24 cellular contexts compared by ENCODE assay signal in genomic region chr3:190486908-190487607, GRCh38. TPM values are rescaled to one million over a fixed set of nuclear protein-coding genes. Genes with fewer than 3 reads are reported as not detected.
DNase-seq lines count a peak whose midpoint lies in the region; ATAC-seq, FAIRE-seq and TF ChIP-seq lines count a peak whose summit lies in the region.
"Had no signal": no experiment of that assay in that cellular context is flagged by ENCODE, and none has a peak within 500 bp of the region (broad histone marks: within the 10 kb centered on the region; RNA-seq: fewer than 3 reads in every experiment).

No MANE protein-coding gene starts in this region.

- H2AFZ ChIP-seq in HepG2 (ENCODE audit: low read length) (no peak overlapping the region), PC-3 (ENCODE audit: low read length) (no peak overlapping the region)

- BruUV-seq in HepG2 (replicated peaks; lab: Mats Ljungman, UMichigan) (no TSS peak), PC-3 (replicated peaks; lab: Mats Ljungman, UMichigan) (no TSS peak)

- H3K4me2 ChIP-seq in HepG2 (ENCODE audit: low read depth, low read length), result no peak overlapping the region
- peak overlapping the region; percentile 66 for H3K4me2 ChIP-seq in PC-3 (ENCODE audit: low read length)
- H3K4me2 ChIP-seq: A549 had no signal

- H3K27ac ChIP-seq in HepG2 (ENCODE audit: extremely low read length, insufficient read depth, low read length), result no peak overlapping the region
- no peak overlapping the region for H3K27ac ChIP-seq in right lobe of liver
- no peak overlapping the region for H3K27ac ChIP-seq in PC-3 (ENCODE audit: low read length)
- H3K27ac ChIP-seq in skeletal muscle tissue (ENCODE audit: low read depth, low read length), result no peak overlapping the region
- no peak overlapping the region for H3K27ac ChIP-seq in CD4-positive, alpha-beta T cell (ENCODE audit: low read depth, low read length)
- H3K27ac ChIP-seq: A549, SJSA1 had no signal

- H3K27ac Mint-ChIP-seq in CD4-positive, alpha-beta T cell, result no peak overlapping the region
- H3K27ac Mint-ChIP-seq: CD8-positive, alpha-beta T cell had no signal

- H3K4me3 ChIP-seq in HepG2 (replicated peaks in 1 of 3; ENCODE audit: insufficient read depth in 1 of 3, low read depth in 2 of 3, low read length in 3 of 3) (no peak overlapping the region), right lobe of liver (no peak overlapping the region), PC-3 (ENCODE audit: low read length) (no peak overlapping the region), skeletal muscle tissue (ENCODE audit: low read length in 3 of 3) (peak overlapping the region in 2 of 3 donors; percentile 28 to 63)
- H3K4me3 ChIP-seq: A549, K562, MG63, SJSA1 had no signal

- H4K20me1 ChIP-seq in HepG2 (ENCODE audit: insufficient read depth, low read length), result no peaks in the 10 kb centered on the region
- H4K20me1 ChIP-seq in PC-3 (ENCODE audit: low read length), result no peaks in the 10 kb centered on the region

- 36% methylated on average over 4 of the region's 4 CpGs for WGBS in HepG2 (ENCODE audit: low lambda C conversion rate)
- 66% methylated on average over 4 of the region's 4 CpGs for WGBS in right lobe of liver (ENCODE audit: insufficient coverage, low coverage, low lambda C conversion rate, missing lambda C conversion rate)

- intact Hi-C loops in HepG2 (cut with micrococcal nuclease; ENCODE audit: unreplicated experiment), result no loop called here
- intact Hi-C loops in right lobe of liver (cut with DNase I), result no loop called here
- intact Hi-C loops in PC-3 (cut with micrococcal nuclease), result loop anchor here (2.0 kb wide), 1 partner anchor 28 kb away; the partner anchor contains the start of gene IL1RAP
- intact Hi-C loops in left ventricle myocardium superior (cut with micrococcal nuclease), result no loop called here
- intact Hi-C loops in CD4-positive, alpha-beta T cell (cut with DNase I, micrococcal nuclease), result no loop called here

- no peak for DNase-seq in HepG2 (ENCODE audit: low spot score)
- no peak for DNase-seq in right lobe of liver
- DNase-seq in PC-3, result no peak
- no peak for DNase-seq in left ventricle myocardium superior
- DNase-seq in stimulated activated CD4-positive, alpha-beta T cell treated with anti-CD3 and anti-CD28 coated beads, Interleukin-4, amount 100 ng/mL, for 24 hours, result no peak
- DNase-seq in CD4-positive, alpha-beta T cell, result no peak
- DNase-seq: Calu3; CD8-positive, alpha-beta T cell; EL; GF-D8; GOT3; NCI-H1694 treated with DMSO at 0.1 percent for 48 hours; NCI-H446; NCI-H69 had no signal

- TF ChIP-seq CTCF in HepG2 (CRISPR knock-in tag; IDR thresholded peaks at IDR 0.05) (no peak), right lobe of liver (IDR thresholded peaks at IDR 0.05) (no peak), PC-3 (conservative IDR thresholded peaks at IDR 0.05; ENCODE audit: low read depth, low read length) (no peak)
- no peak for TF ChIP-seq CTCF in CD4-positive, alpha-beta T cell (IDR thresholded peaks at IDR 0.05)

- no peaks in the 10 kb centered on the region for H3K4me1 ChIP-seq in HepG2 (ENCODE audit: insufficient read depth, low read length)
- H3K4me1 ChIP-seq in right lobe of liver, result no peaks in the 10 kb centered on the region
- H3K4me1 ChIP-seq in PC-3 (ENCODE audit: insufficient read depth, low read length), result peaks cover 24% of the 10 kb centered on the region
- peaks cover 0 to 4% (median 0%) of the 10 kb centered on the region in 3 donors for H3K4me1 ChIP-seq in skeletal muscle tissue (ENCODE audit: control insufficient read depth in 3 of 3, insufficient read depth in 3 of 3, low read length in 3 of 3)
- H3K4me1 ChIP-seq: A549, SJSA1 had no signal

- in situ Hi-C loops in HepG2 (cut with HindIII; ENCODE audit: extremely low pct_ligation_motif_present, low pct_unique_long_range_greater_than_20kb), result no loop called here

- no peak for FAIRE-seq in HepG2 (lab: Jason Lieb, UNC)
- FAIRE-seq: A549, GM19239, K562 had no signal

- H3K27me3 Mint-ChIP-seq in CD4-positive, alpha-beta T cell, result peaks cover 46% of the 10 kb centered on the region

- H3K4me3 Mint-ChIP-seq in CD4-positive, alpha-beta T cell, result no peak overlapping the region
- H3K4me3 Mint-ChIP-seq: CD8-positive, alpha-beta T cell had no signal

- no peaks in the 10 kb centered on the region for H3F3A ChIP-seq in PC-3 (ENCODE audit: low read length, unreplicated experiment)

- POLR2A ChIA-PET in HepG2 (lab: Yijun Ruan, JAX), result no interaction called here
- POLR2A ChIA-PET in PC-3 (lab: Charles Lee; ENCODE audit: unreplicated experiment), result no interaction called here
- POLR2A ChIA-PET in CD4-positive, alpha-beta T cell (lab: Charles Lee), result interaction anchor here (1.0 kb wide), 1 partner anchor 10 kb away, joined by 3 read pairs; no protein-coding TSS in a partner anchor

- no peaks in the 10 kb centered on the region for H3K9me2 ChIP-seq in PC-3 (replicated peaks; ENCODE audit: low read length)

- H3K79me2 ChIP-seq in HepG2 (ENCODE audit: insufficient read depth, low read length), result no peaks in the 10 kb centered on the region
- no peaks in the 10 kb centered on the region for H3K79me2 ChIP-seq in PC-3 (ENCODE audit: low read length)

- H3K9me3 Mint-ChIP-seq in CD4-positive, alpha-beta T cell, result no peaks in the 10 kb centered on the region
- H3K9me3 Mint-ChIP-seq: CD8-positive, alpha-beta T cell had no signal

- no peak for TF ChIP-seq RAD21 in HepG2 (CRISPR knock-in tag; IDR thresholded peaks at IDR 0.05)

- TF ChIP-seq POLR2A in HepG2 (IDR thresholded peaks at IDR 0.05; ENCODE audit: insufficient read depth in 1 of 2, low read depth in 2 of 2, low read length in 2 of 2) (no peak), right lobe of liver (IDR thresholded peaks at IDR 0.05) (no peak)

- TF ChIP-seq EP300 in HepG2 (IDR thresholded peaks at IDR 0.05; ENCODE audit: low read depth in 2 of 2, low read length in 2 of 2) (no peak), HepG2 (CRISPR knock-in tag; IDR thresholded peaks at IDR 0.05; ENCODE audit: borderline replicate concordance) (no peak)

- H3K4me1 Mint-ChIP-seq in CD4-positive, alpha-beta T cell (ENCODE audit: low read depth), result no peaks in the 10 kb centered on the region

- H3K9me3 ChIP-seq in HepG2 (ENCODE audit: low read length) (no peaks in the 10 kb centered on the region), right lobe of liver (no peaks in the 10 kb centered on the region), PC-3 (ENCODE audit: low read length) (no peaks in the 10 kb centered on the region), skeletal muscle tissue (ENCODE audit: control insufficient read depth in 3 of 3, low read length in 3 of 3) (no peaks in the 10 kb centered on the region)
- H3K9me3 ChIP-seq in CD4-positive, alpha-beta T cell (ENCODE audit: control insufficient read depth, low read length), result no peaks in the 10 kb centered on the region
- H3K9me3 ChIP-seq: A549, MG63, SJSA1 had no signal

- H3K9ac ChIP-seq in HepG2 (ENCODE audit: insufficient read depth, low read depth, low read length), result no peak overlapping the region
- no peak overlapping the region for H3K9ac ChIP-seq in PC-3 (ENCODE audit: low read length)
- peak overlapping the region in 1 of 3 donors; percentile 26 for H3K9ac ChIP-seq in skeletal muscle tissue (ENCODE audit: low read depth in 1 of 3, low read length in 3 of 3)

- CTCF ChIA-PET in HepG2 (lab: Yijun Ruan, JAX; ENCODE audit: low intra/inter-chr PET ratio, low total read pairs), result no interaction called here
- CTCF ChIA-PET in PC-3 (lab: Charles Lee), result no interaction called here
- CTCF ChIA-PET in CD4-positive, alpha-beta T cell (lab: Charles Lee), result no interaction called here

- H3K36me3 Mint-ChIP-seq in CD4-positive, alpha-beta T cell (ENCODE audit: low read depth), result no peaks in the 10 kb centered on the region
- H3K36me3 Mint-ChIP-seq: CD8-positive, alpha-beta T cell had no signal

- H3K36me3 ChIP-seq in HepG2 (replicated peaks in 1 of 2; ENCODE audit: control insufficient read depth in 1 of 2, insufficient read depth in 2 of 2, low read length in 2 of 2) (no peaks in the 10 kb centered on the region), right lobe of liver (no peaks in the 10 kb centered on the region), PC-3 (ENCODE audit: low read depth, low read length) (no peaks in the 10 kb centered on the region), skeletal muscle tissue (ENCODE audit: control insufficient read depth in 3 of 3, insufficient read depth in 3 of 3, low read length in 3 of 3) (no peaks in the 10 kb centered on the region)
- H3K36me3 ChIP-seq: MG63, SJSA1 had no signal

- no peak for ATAC-seq in HepG2
- no peak for ATAC-seq in right lobe of liver
- ATAC-seq in PC-3, result no peak
- peak; percentile 50 for ATAC-seq in left ventricle myocardium superior
- no peak for ATAC-seq in HG02852 (IDR thresholded peaks at IDR 0.05; ENCODE audit: unreplicated experiment)
- no peak for ATAC-seq in CD4-positive, alpha-beta T cell (ENCODE audit: poor library complexity)
- ATAC-seq: A549; CD8-positive, alpha-beta T cell; K562; Panc1 had no signal

- H3K27me3 ChIP-seq in HepG2 (ENCODE audit: control insufficient read depth in 1 of 2, insufficient read depth in 2 of 2, low read length in 2 of 2) (peaks cover 0 to 4% of the 10 kb centered on the region in 2 experiments; a peak in 2 of 5 replicates), right lobe of liver (no peaks in the 10 kb centered on the region), PC-3 (ENCODE audit: low read length) (no peaks in the 10 kb centered on the region), skeletal muscle tissue (ENCODE audit: control insufficient read depth in 3 of 3, insufficient read depth in 3 of 3, low read length in 3 of 3) (no peaks in the 10 kb centered on the region)
- peaks cover 19% of the 10 kb centered on the region for H3K27me3 ChIP-seq in CD4-positive, alpha-beta T cell (ENCODE audit: control insufficient read depth, insufficient read depth, low read length)
- H3K27me3 ChIP-seq: MG63, SJSA1 had no signal

RNA-seq across cellular contexts. Expression of gene IL1RAP, which starts 26.8 kb away (rescaled TPM):
- total RNA-seq in HepG2 (2016; rRNA removed; fragmentation: Illumina TruSeq; extraction: Trizol) (11.6 and 18.3 TPM in 2 replicates), right lobe of liver (100 to 1,000 TPM in 1 of 6 experiments, 10 to 100 TPM in 5; 44.6 to 142 (median 60.5) TPM), PC-3 (2014; rRNA removed) (5.0 and 13.4 TPM in 2 replicates), left ventricle myocardium superior (6.1 TPM), skeletal muscle tissue (10.4 TPM)
- total RNA-seq in HepG2 (2016; cell fraction: cytosol; rRNA removed; fragmentation: Illumina TruSeq; extraction: Trizol; ENCODE audit: low read depth), result 2.1 and 3.3 TPM in 2 replicates
- total RNA-seq in HepG2 (2016; cell fraction: insoluble cytoplasmic fraction; rRNA removed; fragmentation: Illumina TruSeq; extraction: Trizol), result 13.4 and 17.4 TPM in 2 replicates
- 5.0 and 5.2 TPM in 2 replicates for total RNA-seq in HepG2 (2016; cell fraction: membrane; rRNA removed; fragmentation: Illumina TruSeq; extraction: Trizol)
- total RNA-seq in HepG2 (2016; cell fraction: nucleus; rRNA removed; fragmentation: Illumina TruSeq; extraction: Trizol), result 36.6 and 41.3 TPM in 2 replicates
- polyA plus RNA-seq in HepG2 (2011; rRNA removed), result 54.9 and 57.9 TPM in 2 replicates
- 35.4 and 47.2 TPM in 2 replicates for polyA plus RNA-seq in HepG2 (2011; cell fraction: cytosol; rRNA removed)
- polyA plus RNA-seq in HepG2 (2011; cell fraction: nucleus; rRNA removed), result 37.9 and 42.4 TPM in 2 replicates
- polyA plus RNA-seq in HepG2 (2012), result 25.1 and 30.4 TPM in 2 replicates
- polyA plus RNA-seq in HepG2 (2016; cell fraction: cytosol; fragmentation: Illumina TruSeq; extraction: Trizol; ENCODE audit: low read depth), result 1.1 and 1.3 TPM in 2 replicates
- 9.5 and 10.6 TPM in 2 replicates for polyA plus RNA-seq in HepG2 (2016; cell fraction: insoluble cytoplasmic fraction; fragmentation: Illumina TruSeq; extraction: Trizol; ENCODE audit: low read depth)
- 1.9 and 2.1 TPM in 2 replicates for polyA plus RNA-seq in HepG2 (2016; cell fraction: membrane; fragmentation: Illumina TruSeq; extraction: Trizol; ENCODE audit: low read depth)
- 23.6 and 24.7 TPM in 2 replicates for polyA plus RNA-seq in HepG2 (2016; cell fraction: nucleus; fragmentation: Illumina TruSeq; extraction: Trizol; ENCODE audit: insufficient read depth, low read depth)
- polyA minus RNA-seq in HepG2 (2011; rRNA and poly(A)+ RNA removed; ENCODE audit: low replicate concordance), result 31.1 and 117 TPM in 2 replicates
- 59.6 and 82.5 TPM in 2 replicates for polyA minus RNA-seq in HepG2 (2011; cell fraction: cytosol; rRNA and poly(A)+ RNA removed)
- polyA minus RNA-seq in HepG2 (2011; cell fraction: nucleus; rRNA and poly(A)+ RNA removed), result 162 and 189 TPM in 2 replicates
- 10 to 100 TPM; 13.7 to 14.7 TPM for total RNA-seq in CD4-positive, alpha-beta T cell

RNA-seq across cellular contexts. Expression of gene TMEM207, which starts 37.4 kb away (rescaled TPM):
- total RNA-seq in HepG2 (2016; rRNA removed; fragmentation: Illumina TruSeq; extraction: Trizol), result not detected in 2 replicates
- not detected in 2 replicates for total RNA-seq in HepG2 (2016; cell fraction: cytosol; rRNA removed; fragmentation: Illumina TruSeq; extraction: Trizol; ENCODE audit: low read depth)
- total RNA-seq in HepG2 (2016; cell fraction: insoluble cytoplasmic fraction; rRNA removed; fragmentation: Illumina TruSeq; extraction: Trizol), result not detected in 2 replicates
- not detected in 2 replicates for total RNA-seq in HepG2 (2016; cell fraction: membrane; rRNA removed; fragmentation: Illumina TruSeq; extraction: Trizol)
- total RNA-seq in HepG2 (2016; cell fraction: nucleus; rRNA removed; fragmentation: Illumina TruSeq; extraction: Trizol), result not detected in 2 replicates
- not detected in 2 replicates for polyA plus RNA-seq in HepG2 (2011; rRNA removed)
- not detected in 2 replicates for polyA plus RNA-seq in HepG2 (2011; cell fraction: cytosol; rRNA removed)
- polyA plus RNA-seq in HepG2 (2011; cell fraction: nucleus; rRNA removed), result not detected in 2 replicates
- polyA plus RNA-seq in HepG2 (2012), result not detected in 2 replicates
- not detected in 2 replicates for polyA plus RNA-seq in HepG2 (2016; cell fraction: cytosol; fragmentation: Illumina TruSeq; extraction: Trizol; ENCODE audit: low read depth)
- polyA plus RNA-seq in HepG2 (2016; cell fraction: insoluble cytoplasmic fraction; fragmentation: Illumina TruSeq; extraction: Trizol; ENCODE audit: low read depth), result not detected in 2 replicates
- polyA plus RNA-seq in HepG2 (2016; cell fraction: membrane; fragmentation: Illumina TruSeq; extraction: Trizol; ENCODE audit: low read depth), result not detected in 2 replicates
- not detected in 2 replicates for polyA plus RNA-seq in HepG2 (2016; cell fraction: nucleus; fragmentation: Illumina TruSeq; extraction: Trizol; ENCODE audit: insufficient read depth, low read depth)
- polyA minus RNA-seq in HepG2 (2011; rRNA and poly(A)+ RNA removed; ENCODE audit: low replicate concordance), result not detected in 2 replicates
- not detected in 2 replicates for polyA minus RNA-seq in HepG2 (2011; cell fraction: cytosol; rRNA and poly(A)+ RNA removed)
- polyA minus RNA-seq in HepG2 (2011; cell fraction: nucleus; rRNA and poly(A)+ RNA removed), result not detected in 2 replicates
- total RNA-seq in right lobe of liver, result not detected
- not detected in 2 replicates for total RNA-seq in PC-3 (2014; rRNA removed)
- total RNA-seq in left ventricle myocardium superior, result not detected
- total RNA-seq in skeletal muscle tissue, result not detected
- total RNA-seq in CD4-positive, alpha-beta T cell, result not detected
- total RNA-seq: CD8-positive, alpha-beta T cell; LHCN-M2; SJSA1 had no signal
- polyA plus RNA-seq: A549, BJ had no signal

Comparison
In these comparisons a context has a peak if more than half of its experiments do, and no peak if none do; other contexts are left out.
1. H3K4me3 ChIP-seq: peak in skeletal muscle tissue (2 of 3); none in HepG2 (0 of 3), right lobe of liver (0 of 3) and PC-3 (single experiment).